In genomic region chr6:1552296-1552761, GRCh38 we compare ENCODE assay signal across 1 cellular context.
TF ChIP-seq lines count a peak whose summit lies in the region.

No MANE protein-coding gene starts in this region.

TF ChIP-seq in HCT116, 20 proteins besides CTCF, POLR2A, EP300 and RAD21 (continued from another document):
- TF ChIP-seq ZBTB33 (IDR thresholded peaks at IDR 0.05; ENCODE audit: extremely low read depth, insufficient replicate concordance, low read length), result no peak
